Comparison of ENCODE assay signal across 1 cellular context in genomic region chr2:38601463-38602135, GRCh38.
TF ChIP-seq lines count a peak whose summit lies in the region.

No MANE protein-coding gene starts in this region.

TF ChIP-seq in IMR-90, 13 proteins besides CTCF, POLR2A, EP300 and RAD21 (continued from another document):
- TF ChIP-seq, protein P1, sequence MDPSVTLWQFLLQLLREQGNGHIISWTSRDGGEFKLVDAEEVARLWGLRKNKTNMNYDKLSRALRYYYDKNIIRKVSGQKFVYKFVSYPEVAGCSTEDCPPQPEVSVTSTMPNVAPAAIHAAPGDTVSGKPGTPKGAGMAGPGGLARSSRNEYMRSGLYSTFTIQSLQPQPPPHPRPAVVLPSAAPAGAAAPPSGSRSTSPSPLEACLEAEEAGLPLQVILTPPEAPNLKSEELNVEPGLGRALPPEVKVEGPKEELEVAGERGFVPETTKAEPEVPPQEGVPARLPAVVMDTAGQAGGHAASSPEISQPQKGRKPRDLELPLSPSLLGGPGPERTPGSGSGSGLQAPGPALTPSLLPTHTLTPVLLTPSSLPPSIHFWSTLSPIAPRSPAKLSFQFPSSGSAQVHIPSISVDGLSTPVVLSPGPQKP (IDR thresholded peaks at IDR 0.05; ENCODE audit: borderline replicate concordance, low read depth, low read length), result no peak
- TF ChIP-seq NFE2L2 (IDR thresholded peaks at IDR 0.05; ENCODE audit: low read depth, low read length) (no peak), CEBPB (IDR thresholded peaks at IDR 0.05; ENCODE audit: low read depth, low read length) (no peak), RFX5 (IDR thresholded peaks at IDR 0.05; ENCODE audit: low read depth, low read length) (no peak), SMC3 (IDR thresholded peaks at IDR 0.05; ENCODE audit: low read depth, low read length) (no peak), CHD1 (IDR thresholded peaks at IDR 0.05; ENCODE audit: low read depth, low read length) (no peak), MXI1 (IDR thresholded peaks at IDR 0.05; ENCODE audit: borderline replicate concordance, low read depth, low read length) (no peak), MAZ (IDR thresholded peaks at IDR 0.05; ENCODE audit: borderline replicate concordance, low read depth, low read length) (no peak), MAFK (IDR thresholded peaks at IDR 0.05; ENCODE audit: low read depth, low read length) (no peak), BHLHE40 (IDR thresholded peaks at IDR 0.05; ENCODE audit: low read depth, low read length) (no peak), RCOR1 (IDR thresholded peaks at IDR 0.05; ENCODE audit: insufficient replicate concordance, low read length) (no peak)
- TF ChIP-seq, protein P2, sequence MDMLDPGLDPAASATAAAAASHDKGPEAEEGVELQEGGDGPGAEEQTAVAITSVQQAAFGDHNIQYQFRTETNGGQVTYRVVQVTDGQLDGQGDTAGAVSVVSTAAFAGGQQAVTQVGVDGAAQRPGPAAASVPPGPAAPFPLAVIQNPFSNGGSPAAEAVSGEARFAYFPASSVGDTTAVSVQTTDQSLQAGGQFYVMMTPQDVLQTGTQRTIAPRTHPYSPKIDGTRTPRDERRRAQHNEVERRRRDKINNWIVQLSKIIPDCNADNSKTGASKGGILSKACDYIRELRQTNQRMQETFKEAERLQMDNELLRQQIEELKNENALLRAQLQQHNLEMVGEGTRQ (IDR thresholded peaks at IDR 0.05; ENCODE audit: low read depth, low read length), result no peak
